1 cellular context compared by ENCODE assay signal in the genomic region with DNA sequence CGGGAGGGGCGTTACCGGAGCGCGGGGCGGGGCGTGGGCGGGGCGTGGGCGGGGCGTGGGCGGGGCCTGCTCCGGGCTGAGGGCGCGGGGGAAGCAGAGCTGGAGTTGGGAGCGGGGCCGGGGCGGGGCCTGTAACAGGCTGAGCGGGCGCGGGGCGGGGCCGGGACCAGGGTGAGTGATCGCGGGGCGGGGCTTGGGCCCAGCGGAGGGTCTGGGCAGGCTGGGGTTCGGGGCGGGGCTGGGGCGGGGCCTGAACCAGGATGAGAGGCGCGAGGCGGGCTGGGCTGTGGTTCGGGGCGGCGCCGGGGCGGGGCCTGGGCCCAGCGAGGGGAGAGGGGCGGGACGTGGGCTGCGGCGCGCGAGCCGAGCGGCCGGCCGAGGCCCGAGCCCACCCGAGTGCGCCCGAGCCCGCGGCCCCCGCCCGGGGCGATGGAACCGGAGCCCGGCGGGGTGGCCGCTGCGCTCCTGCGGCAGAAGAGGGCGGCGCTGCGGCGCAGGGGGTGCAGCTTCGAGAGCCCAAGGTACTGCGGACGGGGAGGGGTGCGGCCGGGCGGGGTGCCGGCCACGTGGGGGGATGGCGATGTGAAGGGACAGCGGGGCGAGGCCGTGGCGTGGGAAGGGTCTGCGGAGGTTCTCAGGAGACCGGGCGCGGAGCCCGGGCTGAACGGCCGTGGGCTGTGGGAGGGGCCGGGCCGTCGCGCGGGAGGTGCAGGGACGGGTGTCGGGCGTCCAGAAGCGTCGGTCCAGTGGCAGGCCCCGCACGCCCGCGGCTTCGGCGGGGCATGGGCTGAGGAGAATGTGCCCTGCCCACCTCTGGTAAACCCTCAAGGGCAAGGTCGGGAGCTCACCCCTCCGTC.
TF ChIP-seq lines count a peak whose summit lies in the region.

No MANE protein-coding gene starts in this region.

TF ChIP-seq in HepG2, 621 proteins besides CTCF, POLR2A, EP300 and RAD21 (continued from another document and continues in another):
- TF ChIP-seq, protein P1, sequence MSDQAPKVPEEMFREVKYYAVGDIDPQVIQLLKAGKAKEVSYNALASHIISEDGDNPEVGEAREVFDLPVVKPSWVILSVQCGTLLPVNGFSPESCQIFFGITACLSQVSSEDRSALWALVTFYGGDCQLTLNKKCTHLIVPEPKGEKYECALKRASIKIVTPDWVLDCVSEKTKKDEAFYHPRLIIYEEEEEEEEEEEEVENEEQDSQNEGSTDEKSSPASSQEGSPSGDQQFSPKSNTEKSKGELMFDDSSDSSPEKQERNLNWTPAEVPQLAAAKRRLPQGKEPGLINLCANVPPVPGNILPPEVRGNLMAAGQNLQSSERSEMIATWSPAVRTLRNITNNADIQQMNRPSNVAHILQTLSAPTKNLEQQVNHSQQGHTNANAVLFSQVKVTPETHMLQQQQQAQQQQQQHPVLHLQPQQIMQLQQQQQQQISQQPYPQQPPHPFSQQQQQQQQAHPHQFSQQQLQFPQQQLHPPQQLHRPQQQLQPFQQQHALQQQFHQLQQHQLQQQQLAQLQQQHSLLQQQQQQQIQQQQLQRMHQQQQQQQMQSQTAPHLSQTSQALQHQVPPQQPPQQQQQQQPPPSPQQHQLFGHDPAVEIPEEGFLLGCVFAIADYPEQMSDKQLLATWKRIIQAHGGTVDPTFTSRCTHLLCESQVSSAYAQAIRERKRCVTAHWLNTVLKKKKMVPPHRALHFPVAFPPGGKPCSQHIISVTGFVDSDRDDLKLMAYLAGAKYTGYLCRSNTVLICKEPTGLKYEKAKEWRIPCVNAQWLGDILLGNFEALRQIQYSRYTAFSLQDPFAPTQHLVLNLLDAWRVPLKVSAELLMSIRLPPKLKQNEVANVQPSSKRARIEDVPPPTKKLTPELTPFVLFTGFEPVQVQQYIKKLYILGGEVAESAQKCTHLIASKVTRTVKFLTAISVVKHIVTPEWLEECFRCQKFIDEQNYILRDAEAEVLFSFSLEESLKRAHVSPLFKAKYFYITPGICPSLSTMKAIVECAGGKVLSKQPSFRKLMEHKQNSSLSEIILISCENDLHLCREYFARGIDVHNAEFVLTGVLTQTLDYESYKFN (CRISPR knock-in tag; conservative IDR thresholded peaks at IDR 0.05) = no peak
- TF ChIP-seq SMAD9 (CRISPR knock-in tag; IDR thresholded peaks at IDR 0.05) (no peak), YEATS2 (CRISPR knock-in tag; IDR thresholded peaks at IDR 0.05; ENCODE audit: borderline replicate concordance) (no peak), TCF12 (IDR thresholded peaks at IDR 0.05) (no peak), TCF12 (CRISPR knock-in tag; IDR thresholded peaks at IDR 0.05) (no peak), HOXA3 (CRISPR knock-in tag; IDR thresholded peaks at IDR 0.05) (peak; percentile 16; the same call in 1 of the 2 replicates), PCBP2 (optimal IDR thresholded peaks at IDR 0.05; ENCODE audit: low read depth, low read length, poor library complexity, severe bottlenecking) (no peak), MXI1 (IDR thresholded peaks at IDR 0.05; ENCODE audit: borderline replicate concordance, low read depth, low read length) (peak; percentile 38; the same call in 1 of the 3 replicates), ZNF136 (CRISPR knock-in tag; IDR thresholded peaks at IDR 0.05; ENCODE audit: low read depth) (no peak), SMAD1 (CRISPR knock-in tag; IDR thresholded peaks at IDR 0.05; ENCODE audit: borderline replicate concordance, low read depth) (no peak), CENPX (CRISPR knock-in tag; IDR thresholded peaks at IDR 0.05) (no peak), ATF7 (IDR thresholded peaks at IDR 0.05) (no peak), ATF7 (CRISPR knock-in tag; IDR thresholded peaks at IDR 0.05) (no peak), DNMT1 (CRISPR knock-in tag; IDR thresholded peaks at IDR 0.05) (no peak), ZFAT (CRISPR knock-in tag; conservative IDR thresholded peaks at IDR 0.05) (no peak), ZNF790 (CRISPR knock-in tag; IDR thresholded peaks at IDR 0.05; ENCODE audit: borderline replicate concordance) (no peak), ZNF549 (CRISPR knock-in tag; IDR thresholded peaks at IDR 0.05) (no peak), KLF9 (CRISPR knock-in tag; IDR thresholded peaks at IDR 0.05; ENCODE audit: low read depth) (no peak), STAT5B (CRISPR knock-in tag; IDR thresholded peaks at IDR 0.05) (no peak), ASH2L (IDR thresholded peaks at IDR 0.05; ENCODE audit: insufficient read length, low read depth, low read length) (peak; percentile 2), ZNF891 (CRISPR knock-in tag; IDR thresholded peaks at IDR 0.05) (0 out of 2 replicates have a peak, but pooled peaks have one; percentile 23), MAZ (IDR thresholded peaks at IDR 0.05; ENCODE audit: borderline replicate concordance, low read depth, low read length) (no peak), MAZ (CRISPR knock-in tag; IDR thresholded peaks at IDR 0.05; ENCODE audit: low read depth) (no peak), SAP130 (CRISPR knock-in tag; IDR thresholded peaks at IDR 0.05; ENCODE audit: low read depth) (peak; percentile 48; the same call in 1 of the 2 replicates), JDP2 (CRISPR knock-in tag; IDR thresholded peaks at IDR 0.05; ENCODE audit: borderline replicate concordance) (no peak), HMG20B (CRISPR knock-in tag; conservative IDR thresholded peaks at IDR 0.05) (no peak), MBD4 (IDR thresholded peaks at IDR 0.05; ENCODE audit: borderline replicate concordance, low read length) (no peak), RBAK (CRISPR knock-in tag; IDR thresholded peaks at IDR 0.05) (no peak), CBX1 (IDR thresholded peaks at IDR 0.05; ENCODE audit: low read depth) (no peak), ZNF563 (CRISPR knock-in tag; IDR thresholded peaks at IDR 0.05) (no peak), ZNF781 (CRISPR knock-in tag; IDR thresholded peaks at IDR 0.05; ENCODE audit: borderline replicate concordance, not compliant biosample characterization) (no peak), ZNF713 (CRISPR knock-in tag; IDR thresholded peaks at IDR 0.05) (no peak), REXO4 (CRISPR knock-in tag; IDR thresholded peaks at IDR 0.05; ENCODE audit: borderline replicate concordance) (no peak), GATAD2A (CRISPR knock-in tag; IDR thresholded peaks at IDR 0.05) (no peak), ZNF20 (CRISPR knock-in tag; IDR thresholded peaks at IDR 0.05) (no peak), ZNF619 (CRISPR knock-in tag; IDR thresholded peaks at IDR 0.05) (no peak), SCMH1 (CRISPR knock-in tag; IDR thresholded peaks at IDR 0.05; ENCODE audit: borderline replicate concordance) (no peak), PHF5A (CRISPR knock-in tag; IDR thresholded peaks at IDR 0.05; ENCODE audit: low read depth, unreplicated experiment) (no peak), ZSCAN25 (CRISPR knock-in tag; IDR thresholded peaks at IDR 0.05) (peak; percentile 96), HNRNPL (IDR thresholded peaks at IDR 0.05; ENCODE audit: low read depth, low read length) (no peak)
- TF ChIP-seq, protein P2, sequence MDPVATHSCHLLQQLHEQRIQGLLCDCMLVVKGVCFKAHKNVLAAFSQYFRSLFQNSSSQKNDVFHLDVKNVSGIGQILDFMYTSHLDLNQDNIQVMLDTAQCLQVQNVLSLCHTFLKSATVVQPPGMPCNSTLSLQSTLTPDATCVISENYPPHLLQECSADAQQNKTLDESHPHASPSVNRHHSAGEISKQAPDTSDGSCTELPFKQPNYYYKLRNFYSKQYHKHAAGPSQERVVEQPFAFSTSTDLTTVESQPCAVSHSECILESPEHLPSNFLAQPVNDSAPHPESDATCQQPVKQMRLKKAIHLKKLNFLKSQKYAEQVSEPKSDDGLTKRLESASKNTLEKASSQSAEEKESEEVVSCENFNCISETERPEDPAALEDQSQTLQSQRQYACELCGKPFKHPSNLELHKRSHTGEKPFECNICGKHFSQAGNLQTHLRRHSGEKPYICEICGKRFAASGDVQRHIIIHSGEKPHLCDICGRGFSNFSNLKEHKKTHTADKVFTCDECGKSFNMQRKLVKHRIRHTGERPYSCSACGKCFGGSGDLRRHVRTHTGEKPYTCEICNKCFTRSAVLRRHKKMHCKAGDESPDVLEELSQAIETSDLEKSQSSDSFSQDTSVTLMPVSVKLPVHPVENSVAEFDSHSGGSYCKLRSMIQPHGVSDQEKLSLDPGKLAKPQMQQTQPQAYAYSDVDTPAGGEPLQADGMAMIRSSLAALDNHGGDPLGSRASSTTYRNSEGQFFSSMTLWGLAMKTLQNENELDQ (CRISPR knock-in tag; IDR thresholded peaks at IDR 0.05; ENCODE audit: borderline replicate concordance) = no peak
- TF ChIP-seq, protein P3, sequence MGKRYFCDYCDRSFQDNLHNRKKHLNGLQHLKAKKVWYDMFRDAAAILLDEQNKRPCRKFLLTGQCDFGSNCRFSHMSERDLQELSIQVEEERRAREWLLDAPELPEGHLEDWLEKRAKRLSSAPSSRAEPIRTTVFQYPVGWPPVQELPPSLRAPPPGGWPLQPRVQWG (CRISPR knock-in tag; IDR thresholded peaks at IDR 0.05; ENCODE audit: borderline replicate concordance, low read depth) = no peak
- TF ChIP-seq, protein P4, sequence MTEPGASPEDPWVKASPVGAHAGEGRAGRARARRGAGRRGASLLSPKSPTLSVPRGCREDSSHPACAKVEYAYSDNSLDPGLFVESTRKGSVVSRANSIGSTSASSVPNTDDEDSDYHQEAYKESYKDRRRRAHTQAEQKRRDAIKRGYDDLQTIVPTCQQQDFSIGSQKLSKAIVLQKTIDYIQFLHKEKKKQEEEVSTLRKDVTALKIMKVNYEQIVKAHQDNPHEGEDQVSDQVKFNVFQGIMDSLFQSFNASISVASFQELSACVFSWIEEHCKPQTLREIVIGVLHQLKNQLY (CRISPR knock-in tag; IDR thresholded peaks at IDR 0.05) = no peak
- TF ChIP-seq, protein P5, sequence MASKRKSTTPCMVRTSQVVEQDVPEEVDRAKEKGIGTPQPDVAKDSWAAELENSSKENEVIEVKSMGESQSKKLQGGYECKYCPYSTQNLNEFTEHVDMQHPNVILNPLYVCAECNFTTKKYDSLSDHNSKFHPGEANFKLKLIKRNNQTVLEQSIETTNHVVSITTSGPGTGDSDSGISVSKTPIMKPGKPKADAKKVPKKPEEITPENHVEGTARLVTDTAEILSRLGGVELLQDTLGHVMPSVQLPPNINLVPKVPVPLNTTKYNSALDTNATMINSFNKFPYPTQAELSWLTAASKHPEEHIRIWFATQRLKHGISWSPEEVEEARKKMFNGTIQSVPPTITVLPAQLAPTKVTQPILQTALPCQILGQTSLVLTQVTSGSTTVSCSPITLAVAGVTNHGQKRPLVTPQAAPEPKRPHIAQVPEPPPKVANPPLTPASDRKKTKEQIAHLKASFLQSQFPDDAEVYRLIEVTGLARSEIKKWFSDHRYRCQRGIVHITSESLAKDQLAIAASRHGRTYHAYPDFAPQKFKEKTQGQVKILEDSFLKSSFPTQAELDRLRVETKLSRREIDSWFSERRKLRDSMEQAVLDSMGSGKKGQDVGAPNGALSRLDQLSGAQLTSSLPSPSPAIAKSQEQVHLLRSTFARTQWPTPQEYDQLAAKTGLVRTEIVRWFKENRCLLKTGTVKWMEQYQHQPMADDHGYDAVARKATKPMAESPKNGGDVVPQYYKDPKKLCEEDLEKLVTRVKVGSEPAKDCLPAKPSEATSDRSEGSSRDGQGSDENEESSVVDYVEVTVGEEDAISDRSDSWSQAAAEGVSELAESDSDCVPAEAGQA (IDR thresholded peaks at IDR 0.05; ENCODE audit: low read depth) = no peak
- TF ChIP-seq, protein P5 (CRISPR knock-in tag; IDR thresholded peaks at IDR 0.05; ENCODE audit: borderline replicate concordance) = no peak
- TF ChIP-seq, protein P6, sequence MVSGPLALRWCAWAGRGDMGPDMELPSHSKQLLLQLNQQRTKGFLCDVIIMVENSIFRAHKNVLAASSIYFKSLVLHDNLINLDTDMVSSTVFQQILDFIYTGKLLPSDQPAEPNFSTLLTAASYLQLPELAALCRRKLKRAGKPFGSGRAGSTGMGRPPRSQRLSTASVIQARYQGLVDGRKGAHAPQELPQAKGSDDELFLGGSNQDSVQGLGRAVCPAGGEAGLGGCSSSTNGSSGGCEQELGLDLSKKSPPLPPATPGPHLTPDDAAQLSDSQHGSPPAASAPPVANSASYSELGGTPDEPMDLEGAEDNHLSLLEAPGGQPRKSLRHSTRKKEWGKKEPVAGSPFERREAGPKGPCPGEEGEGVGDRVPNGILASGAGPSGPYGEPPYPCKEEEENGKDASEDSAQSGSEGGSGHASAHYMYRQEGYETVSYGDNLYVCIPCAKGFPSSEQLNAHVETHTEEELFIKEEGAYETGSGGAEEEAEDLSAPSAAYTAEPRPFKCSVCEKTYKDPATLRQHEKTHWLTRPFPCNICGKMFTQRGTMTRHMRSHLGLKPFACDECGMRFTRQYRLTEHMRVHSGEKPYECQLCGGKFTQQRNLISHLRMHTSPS (CRISPR knock-in tag; IDR thresholded peaks at IDR 0.05; ENCODE audit: low read depth) = no peak
- TF ChIP-seq, protein P7, sequence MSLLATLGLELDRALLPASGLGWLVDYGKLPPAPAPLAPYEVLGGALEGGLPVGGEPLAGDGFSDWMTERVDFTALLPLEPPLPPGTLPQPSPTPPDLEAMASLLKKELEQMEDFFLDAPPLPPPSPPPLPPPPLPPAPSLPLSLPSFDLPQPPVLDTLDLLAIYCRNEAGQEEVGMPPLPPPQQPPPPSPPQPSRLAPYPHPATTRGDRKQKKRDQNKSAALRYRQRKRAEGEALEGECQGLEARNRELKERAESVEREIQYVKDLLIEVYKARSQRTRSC (CRISPR knock-in tag; IDR thresholded peaks at IDR 0.05; ENCODE audit: low read depth) = no peak
